20 cellular contexts compared by ENCODE assay signal in genomic region chr6:44276667-44277640, GRCh38. TPM values are rescaled to one million over a fixed set of nuclear protein-coding genes. Genes with fewer than 3 reads are reported as not detected.
A peak's percentile ranks its signal among the peaks of the same experiment; 100 is the strongest.
DNase-seq lines count a peak whose midpoint lies in the region; ATAC-seq and TF ChIP-seq lines count a peak whose summit lies in the region.
"Had no signal": no experiment of that assay in that cellular context is flagged by ENCODE, and none has a peak within 500 bp of the region (broad histone marks: within the 10 kb centered on the region; RNA-seq: fewer than 3 reads in every experiment).

No MANE protein-coding gene starts in this region.

- TF ChIP-seq CTCF in Calu3 (IDR thresholded peaks at IDR 0.05; ENCODE audit: unreplicated experiment): no peak

- peaks cover 40% of the 10 kb centered on the region for H3K27me3 Mint-ChIP-seq in activated T-helper 17 cell treated with anti-CD3 and anti-CD28 coated beads, Interleukin-2, amount 50 U/mL, for 72 hours
- H3K27me3 Mint-ChIP-seq in naive thymus-derived CD4-positive, alpha-beta T cell: peaks cover 40 to 64% (median 55%) of the 10 kb centered on the region in 5 donors
- peaks cover 85% of the 10 kb centered on the region for H3K27me3 Mint-ChIP-seq in Calu3 (ENCODE audit: unreplicated experiment)

- POLR2A ChIA-PET in naive thymus-derived CD4-positive, alpha-beta T cell (lab: Charles Lee): interaction anchor here (1.1 kb wide), 1 partner anchor 29 kb away, joined by 3 read pairs; no protein-coding TSS in a partner anchor

- no peaks in the 10 kb centered on the region for H3K4me1 ChIP-seq in naive thymus-derived CD4-positive, alpha-beta T cell (ENCODE audit: control insufficient read depth in 2 of 2, insufficient read depth in 2 of 2, low read length in 2 of 2)
- H3K4me1 ChIP-seq: breast epithelium had no signal

- no peaks in the 10 kb centered on the region for H3K9me3 ChIP-seq in naive thymus-derived CD4-positive, alpha-beta T cell (ENCODE audit: control insufficient read depth in 2 of 3, low read length in 3 of 3)
- H3K9me3 ChIP-seq: breast epithelium, transverse colon had no signal

- H3K27ac ChIP-seq in naive thymus-derived CD4-positive, alpha-beta T cell (ENCODE audit: low read depth, low read length): no peak overlapping the region
- H3K27ac ChIP-seq: breast epithelium, transverse colon had no signal

- DNase-seq in G401 (ENCODE audit: low spot score): peak; percentile 92
- no peak for DNase-seq in naive thymus-derived CD4-positive, alpha-beta T cell
- no peak for DNase-seq in NCI-H1092 treated with DMSO at 0.1 percent for 48 hours (lab: John Stamatoyannopoulos, UW)
- DNase-seq in T-helper 2 cell: no peak
- no peak for DNase-seq in Calu3
- DNase-seq: activated CD4-positive, alpha-beta T cell treated with anti-CD3 and anti-CD28 coated beads, Interleukin-2, amount 10 ng/mL, durations not matched to agents 7 days and 5 days; CD4-positive, CD25-positive, alpha-beta regulatory T cell; DMS153; GF-D8; kidney glomerular epithelial cell; NCI-H1436; occipital lobe; stimulated activated CD4-positive, alpha-beta T cell treated with anti-CD3 and anti-CD28 coated beads, Interleukin-2, amount 100 ng/mL, for 48 hours; stimulated activated naive CD4-positive, alpha-beta T cell treated with Interleukin-2 at 50 U/mL for 16 hours; transverse colon had no signal

- peaks cover 0 to 16% of the 10 kb centered on the region in 2 donors for H3K27me3 ChIP-seq in naive thymus-derived CD4-positive, alpha-beta T cell (ENCODE audit: control insufficient read depth in 2 of 2, insufficient read depth in 2 of 2, low read length in 2 of 2)

- H3K36me3 Mint-ChIP-seq in activated T-helper 17 cell treated with anti-CD3 and anti-CD28 coated beads, Interleukin-2, amount 50 U/mL, for 72 hours (ENCODE audit: low read depth): no peaks in the 10 kb centered on the region
- peaks cover 0 to 4% (median 0%) of the 10 kb centered on the region in 5 donors for H3K36me3 Mint-ChIP-seq in naive thymus-derived CD4-positive, alpha-beta T cell
- H3K36me3 Mint-ChIP-seq in Calu3 (ENCODE audit: insufficient read depth, unreplicated experiment): no peaks in the 10 kb centered on the region

- BruUV-seq in Calu3 (replicated peaks; lab: Mats Ljungman, UMichigan): no TSS peak

- H3K36me3 ChIP-seq in naive thymus-derived CD4-positive, alpha-beta T cell (ENCODE audit: control insufficient read depth in 2 of 3, insufficient read depth in 3 of 3, low read length in 3 of 3): no peaks in the 10 kb centered on the region
- H3K36me3 ChIP-seq: breast epithelium, transverse colon had no signal

- H3K4me1 Mint-ChIP-seq in activated T-helper 17 cell treated with anti-CD3 and anti-CD28 coated beads, Interleukin-2, amount 50 U/mL, for 72 hours: peaks cover 5% of the 10 kb centered on the region
- peaks cover 0 to 12% (median 7%) of the 10 kb centered on the region in 7 donors for H3K4me1 Mint-ChIP-seq in naive thymus-derived CD4-positive, alpha-beta T cell
- peaks cover 9% of the 10 kb centered on the region for H3K4me1 Mint-ChIP-seq in Calu3 (ENCODE audit: low read depth, unreplicated experiment)

- H3K9me3 Mint-ChIP-seq in activated T-helper 17 cell treated with anti-CD3 and anti-CD28 coated beads, Interleukin-2, amount 50 U/mL, for 72 hours: no peaks in the 10 kb centered on the region
- peaks cover 0 to 2% (median 0%) of the 10 kb centered on the region in 11 donors for H3K9me3 Mint-ChIP-seq in naive thymus-derived CD4-positive, alpha-beta T cell
- H3K9me3 Mint-ChIP-seq in Calu3 (ENCODE audit: low read depth, unreplicated experiment): no peaks in the 10 kb centered on the region
- H3K9me3 Mint-ChIP-seq: activated CD4-positive, alpha-beta T cell treated with anti-CD3 and anti-CD28 coated beads, Interleukin-2, amount 10 ng/mL, durations not matched to agents 7 days and 5 days; T-helper 1 cell treated with Interleukin-12 subunit alpha and Interleukin-12 subunit beta and Interleukin-4 antibody, amounts not matched to agents 30 μg/mL and 1 μg/mL, for 36 hours had no signal

- intact Hi-C loops in naive thymus-derived CD4-positive, alpha-beta T cell (cut with micrococcal nuclease): no loop called here
- intact Hi-C loops in Calu3 (cut with micrococcal nuclease; ENCODE audit: unreplicated experiment): no loop called here

- in situ Hi-C loops in G401 (cut with HindIII; ENCODE audit: low sequenced_read_pairs): no loop called here

- no peak overlapping the region for H3K27ac Mint-ChIP-seq in activated T-helper 17 cell treated with anti-CD3 and anti-CD28 coated beads, Interleukin-2, amount 50 U/mL, for 72 hours
- no peak overlapping the region for H3K27ac Mint-ChIP-seq in naive thymus-derived CD4-positive, alpha-beta T cell
- H3K27ac Mint-ChIP-seq in Calu3 (ENCODE audit: unreplicated experiment): no peak overlapping the region
- H3K27ac Mint-ChIP-seq: activated CD4-positive, alpha-beta T cell treated with anti-CD3 and anti-CD28 coated beads, Interleukin-2, amount 10 ng/mL, durations not matched to agents 7 days and 5 days; CD4-positive, CD25-positive, alpha-beta regulatory T cell; T-helper 1 cell treated with Interleukin-12 subunit alpha and Interleukin-12 subunit beta and Interleukin-4 antibody, amounts not matched to agents 30 μg/mL and 1 μg/mL, for 36 hours had no signal

- H3K4me3 Mint-ChIP-seq in activated T-helper 17 cell treated with anti-CD3 and anti-CD28 coated beads, Interleukin-2, amount 50 U/mL, for 72 hours: peak overlapping the region; percentile 17
- peak overlapping the region in 7 of 10 donors; percentile 42 to 71 (median 55) for H3K4me3 Mint-ChIP-seq in naive thymus-derived CD4-positive, alpha-beta T cell
- H3K4me3 Mint-ChIP-seq in Calu3 (ENCODE audit: low read depth, unreplicated experiment): no peak overlapping the region
- H3K4me3 Mint-ChIP-seq: activated CD4-positive, alpha-beta T cell treated with anti-CD3 and anti-CD28 coated beads, Interleukin-2, amount 10 ng/mL, durations not matched to agents 7 days and 5 days; T-helper 1 cell treated with Interleukin-12 subunit alpha and Interleukin-12 subunit beta and Interleukin-4 antibody, amounts not matched to agents 30 μg/mL and 1 μg/mL, for 36 hours had no signal

- no peak overlapping the region for H3K4me3 ChIP-seq in naive thymus-derived CD4-positive, alpha-beta T cell (ENCODE audit: low read length)

- CTCF ChIA-PET in naive thymus-derived CD4-positive, alpha-beta T cell (lab: Charles Lee): interaction anchor here (0.8 kb wide), 1 partner anchor 9 kb away, joined by 6 read pairs; no protein-coding TSS in a partner anchor
- CTCF ChIA-PET in Calu3 (lab: Charles Lee): interaction anchor here (0.8 to 1.2 kb wide), 2 partner anchors 13 to 15 kb away, joined by 3 read pairs; no protein-coding TSS in a partner anchor

- no peak for ATAC-seq in activated T-helper 17 cell treated with anti-CD3 and anti-CD28 coated beads, Interleukin-2, amount 50 U/mL, for 72 hours (replicated peaks)
- no peak for ATAC-seq in naive thymus-derived CD4-positive, alpha-beta T cell

RNA-seq across cellular contexts. Expression of gene TMEM151B, which starts 6.7 kb away (rescaled TPM):
- 14.3 and 14.6 TPM in 2 replicates for total RNA-seq in G401 (2014; rRNA removed; shearing (Covaris generic))
- under 1 TPM; 0.05 to 0.19 TPM for total RNA-seq in activated T-helper 17 cell treated with anti-CD3 and anti-CD28 coated beads, Interleukin-2, amount 50 U/mL, for 72 hours
- not detected for total RNA-seq in naive thymus-derived CD4-positive, alpha-beta T cell
- polyA plus RNA-seq in naive thymus-derived CD4-positive, alpha-beta T cell: under 1 TPM in 1 of 2 donors, not detected in 1; 0.22 TPM
- 0.12 TPM in 1 of 2 replicates, not detected in the other for total RNA-seq in Calu3 (2022)
- total RNA-seq: activated CD4-positive, alpha-beta T cell treated with anti-CD3 and anti-CD28 coated beads, Interleukin-2, amount 10 ng/mL, durations not matched to agents 7 days and 5 days; CD4-positive, CD25-positive, alpha-beta regulatory T cell; lung microvascular endothelial cell; M059J had no signal
- polyA plus RNA-seq: CD4-positive, CD25-positive, alpha-beta regulatory T cell had no signal

RNA-seq across cellular contexts. Expression of gene NFKBIE, which starts 11.6 kb away (rescaled TPM):
- total RNA-seq in G401 (2014; rRNA removed; shearing (Covaris generic)): 27.7 and 58.6 TPM in 2 replicates
- 10 to 100 TPM; 20.5 to 26.9 TPM for total RNA-seq in activated T-helper 17 cell treated with anti-CD3 and anti-CD28 coated beads, Interleukin-2, amount 50 U/mL, for 72 hours
- total RNA-seq in naive thymus-derived CD4-positive, alpha-beta T cell: 10 to 100 TPM in 4 of 5 experiments, 1 to 10 TPM in 1; 8.3 to 53.4 (median 29.4) TPM
- polyA plus RNA-seq in naive thymus-derived CD4-positive, alpha-beta T cell: 1 to 10 TPM; 2.3 to 4.9 TPM
- 32.7 and 37.8 TPM in 2 replicates for total RNA-seq in Calu3 (2022)

RNA-seq across cellular contexts. Expression of gene SLC35B2, which starts 19.6 kb away (rescaled TPM):
- total RNA-seq in G401 (2014; rRNA removed; shearing (Covaris generic)): 73.4 and 80.4 TPM in 2 replicates
- 10 to 100 TPM; 16.5 to 22.3 TPM for total RNA-seq in activated T-helper 17 cell treated with anti-CD3 and anti-CD28 coated beads, Interleukin-2, amount 50 U/mL, for 72 hours
- 10 to 100 TPM in 4 of 5 experiments, 1 to 10 TPM in 1; 10.0 to 32.1 (median 17.6) TPM for total RNA-seq in naive thymus-derived CD4-positive, alpha-beta T cell
- 10 to 100 TPM; 24.5 to 41.7 TPM for polyA plus RNA-seq in naive thymus-derived CD4-positive, alpha-beta T cell
- total RNA-seq in Calu3 (2022): 129 and 143 TPM in 2 replicates

RNA-seq across cellular contexts. Expression of gene HSP90AB1, which starts 30.1 kb away (rescaled TPM):
- total RNA-seq in G401 (2014; rRNA removed; shearing (Covaris generic)): 1,050 and 1,370 TPM in 2 replicates
- total RNA-seq in activated T-helper 17 cell treated with anti-CD3 and anti-CD28 coated beads, Interleukin-2, amount 50 U/mL, for 72 hours: 1,000 to 10,000 TPM; 1,019 to 1,822 TPM
- total RNA-seq in naive thymus-derived CD4-positive, alpha-beta T cell: 100 to 1,000 TPM; 345 to 750 (median 366) TPM
- 100 to 1,000 TPM; 422 to 558 TPM for polyA plus RNA-seq in naive thymus-derived CD4-positive, alpha-beta T cell
- total RNA-seq in Calu3 (2022): 2,072 and 2,073 TPM in 2 replicates

RNA-seq across cellular contexts. Expression of gene AARS2, which starts 36.2 kb away (rescaled TPM):
- total RNA-seq in G401 (2014; rRNA removed; shearing (Covaris generic)): 33.8 and 41.5 TPM in 2 replicates
- total RNA-seq in activated T-helper 17 cell treated with anti-CD3 and anti-CD28 coated beads, Interleukin-2, amount 50 U/mL, for 72 hours: 10 to 100 TPM; 10.2 to 13.8 TPM
- total RNA-seq in naive thymus-derived CD4-positive, alpha-beta T cell: 10 to 100 TPM; 13.5 to 29.8 (median 20.9) TPM
- polyA plus RNA-seq in naive thymus-derived CD4-positive, alpha-beta T cell: 10 to 100 TPM in 1 of 2 donors, 1 to 10 TPM in 1; 8.9 to 13.1 TPM
- total RNA-seq in Calu3 (2022): 37.5 and 41.8 TPM in 2 replicates

Comparison
In these comparisons a context has a peak if more than half of its experiments do, and no peak if none do; other contexts are left out.
1. RNA of gene TMEM151B, which starts 6.7 kb away (total RNA-seq): 14.3 to 14.6 TPM in G401; 0.05 to 0.19 TPM in activated T-helper 17 cell treated with anti-CD3 and anti-CD28 coated beads, Interleukin-2, amount 50 U/mL, for 72 hours, 0.12 TPM in Calu3 and not detected in naive thymus-derived CD4-positive, alpha-beta T cell; every median in the first group is over 10 times any median in the second.